In the genomic region with DNA sequence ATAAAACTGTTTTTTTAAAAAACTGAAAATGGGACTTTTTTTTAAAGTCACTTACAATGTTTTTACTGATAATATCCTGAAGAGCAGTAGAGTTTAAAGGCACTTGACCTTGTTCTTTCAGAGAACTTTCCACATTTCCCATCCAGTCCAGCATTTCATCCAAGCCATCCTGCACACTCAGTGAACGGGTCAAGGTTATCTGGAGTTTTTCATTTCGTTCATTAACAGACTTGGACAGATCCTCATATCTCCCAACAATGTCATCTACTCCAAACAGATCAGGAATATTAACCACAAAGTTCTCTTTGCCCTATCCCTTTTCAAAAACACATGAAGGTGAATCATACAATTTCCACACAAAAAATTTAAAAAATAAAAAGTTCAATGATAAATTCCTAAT, we compare ENCODE assay signal across 20 cellular contexts.
"Had no signal": no experiment of that assay in that cellular context is flagged by ENCODE, and none has a peak within 500 bp of the region (broad histone marks: within the 10 kb centered on the region; RNA-seq: fewer than 3 reads in every experiment).

No MANE protein-coding gene starts in this region.

- H3K9me3 ChIP-seq: heart left ventricle, psoas muscle, sigmoid colon, upper lobe of right lung had no signal

- H3K9me3 Mint-ChIP-seq: activated naive CD8-positive, alpha-beta T cell treated with anti-CD3 and anti-CD28 coated beads, Interleukin-2, amount 10 ng/mL, durations not matched to agents 7 days and 5 days; immature natural killer cell; natural killer cell treated with Interleukin-12 subunit alpha and Interleukin-12 subunit beta and Interleukin-15 and Interleukin-18, amount 100 ng/mL, for 72 hours; stimulated activated naive CD8-positive, alpha-beta T cell treated with anti-CD3 and anti-CD28 coated beads, Interleukin-15, amount 100 ng/mL, for 72 hours; T-helper 2 cell treated with Interferon-gamma antibody and Interleukin-4, amounts not matched to agents 5 μg/mL and 100 μg/mL, for 36 hours had no signal

- DNase-seq: activated CD4-positive, CD25-positive, alpha-beta regulatory T cell treated with anti-CD3 and anti-CD28 coated beads, Interleukin-2, amount 50 U/mL, for 72 hours; activated naive CD4-positive, alpha-beta T cell; activated naive CD8-positive, alpha-beta T cell treated with anti-CD3 and anti-CD28 coated beads, Interleukin-2, amount 10 ng/mL, durations not matched to agents 7 days and 5 days; activated T-cell treated with anti-CD3 and anti-CD28 coated beads for 4 hours; anterior cingulate cortex; brain microvascular endothelial cell; cortex of kidney; effector CD4-positive, alpha-beta T cell; foreskin melanocyte; heart left ventricle; immature natural killer cell; left colon; mesendoderm; psoas muscle; sigmoid colon; stimulated activated CD4-positive, alpha-beta T cell treated with anti-CD3 and anti-CD28 coated beads, Interleukin-1b, Interleukin-23, amount 100 ng/mL, for 48 hours; stimulated activated naive CD8-positive, alpha-beta T cell treated with anti-CD3 and anti-CD28 coated beads, Interleukin-15, amount 100 ng/mL, for 72 hours; upper lobe of right lung had no signal

- H3K27me3 Mint-ChIP-seq: natural killer cell treated with Interleukin-12 subunit alpha and Interleukin-12 subunit beta and Interleukin-15 and Interleukin-18, amount 100 ng/mL, for 72 hours; stimulated activated naive CD8-positive, alpha-beta T cell treated with anti-CD3 and anti-CD28 coated beads, Interleukin-15, amount 100 ng/mL, for 72 hours had no signal

- H3K36me3 Mint-ChIP-seq: activated naive CD8-positive, alpha-beta T cell treated with anti-CD3 and anti-CD28 coated beads, Interleukin-2, amount 10 ng/mL, durations not matched to agents 7 days and 5 days; immature natural killer cell; natural killer cell treated with Interleukin-12 subunit alpha and Interleukin-12 subunit beta and Interleukin-15 and Interleukin-18, amount 100 ng/mL, for 72 hours had no signal

- ATAC-seq: left colon; natural killer cell treated with Interleukin-12 subunit alpha and Interleukin-12 subunit beta and Interleukin-15 and Interleukin-18, amount 100 ng/mL, for 72 hours; psoas muscle; stimulated activated naive CD8-positive, alpha-beta T cell treated with anti-CD3 and anti-CD28 coated beads, Interleukin-15, amount 100 ng/mL, for 72 hours; upper lobe of right lung had no signal

- H3K4me3 Mint-ChIP-seq: activated naive CD8-positive, alpha-beta T cell treated with anti-CD3 and anti-CD28 coated beads, Interleukin-2, amount 10 ng/mL, durations not matched to agents 7 days and 5 days; immature natural killer cell; natural killer cell treated with Interleukin-12 subunit alpha and Interleukin-12 subunit beta and Interleukin-15 and Interleukin-18, amount 100 ng/mL, for 72 hours; stimulated activated naive CD8-positive, alpha-beta T cell treated with anti-CD3 and anti-CD28 coated beads, Interleukin-15, amount 100 ng/mL, for 72 hours; T-helper 2 cell treated with Interferon-gamma antibody and Interleukin-4, amounts not matched to agents 5 μg/mL and 100 μg/mL, for 36 hours had no signal

- H3K27ac Mint-ChIP-seq: activated naive CD8-positive, alpha-beta T cell treated with anti-CD3 and anti-CD28 coated beads, Interleukin-2, amount 10 ng/mL, durations not matched to agents 7 days and 5 days; immature natural killer cell; natural killer cell treated with Interleukin-12 subunit alpha and Interleukin-12 subunit beta and Interleukin-15 and Interleukin-18, amount 100 ng/mL, for 72 hours; stimulated activated naive CD8-positive, alpha-beta T cell treated with anti-CD3 and anti-CD28 coated beads, Interleukin-15, amount 100 ng/mL, for 72 hours; T-helper 2 cell treated with Interferon-gamma antibody and Interleukin-4, amounts not matched to agents 5 μg/mL and 100 μg/mL, for 36 hours had no signal

- H3K4me3 ChIP-seq: heart left ventricle, psoas muscle, sigmoid colon, upper lobe of right lung had no signal

- H3K27ac ChIP-seq: brain microvascular endothelial cell, psoas muscle, upper lobe of right lung had no signal

- H3K27me3 ChIP-seq: brain microvascular endothelial cell, heart left ventricle, sigmoid colon, upper lobe of right lung had no signal

- H3K4me1 ChIP-seq: psoas muscle had no signal

- H3K4me1 Mint-ChIP-seq: activated naive CD8-positive, alpha-beta T cell treated with anti-CD3 and anti-CD28 coated beads, Interleukin-2, amount 10 ng/mL, durations not matched to agents 7 days and 5 days; immature natural killer cell; stimulated activated naive CD8-positive, alpha-beta T cell treated with anti-CD3 and anti-CD28 coated beads, Interleukin-15, amount 100 ng/mL, for 72 hours had no signal
